In genomic region chr7:134890246-134891240, GRCh38 we compare ENCODE assay signal across 1 cellular context.
TF ChIP-seq lines count a peak whose summit lies in the region.

No MANE protein-coding gene starts in this region.

TF ChIP-seq in SK-N-SH, 30 proteins besides CTCF, POLR2A, EP300 and RAD21 (continued from another document):
- TF ChIP-seq REST (IDR thresholded peaks at IDR 0.05; ENCODE audit: low read depth, low read length) = no peak; the same call in 1 of the 2 replicates
- TF ChIP-seq TEAD4 (IDR thresholded peaks at IDR 0.05; ENCODE audit: borderline replicate concordance, insufficient read depth) = no peak
- TF ChIP-seq MXI1 (IDR thresholded peaks at IDR 0.05; ENCODE audit: low read depth, low read length) = no peak
- peak; percentile 88 for TF ChIP-seq TCF12 (IDR thresholded peaks at IDR 0.05)
- TF ChIP-seq USF1 (IDR thresholded peaks at IDR 0.05; ENCODE audit: borderline replicate concordance, low read depth) = no peak
- TF ChIP-seq SMC3 (IDR thresholded peaks at IDR 0.05; ENCODE audit: low read depth, low read length) = no peak
